17 cellular contexts compared by ENCODE assay signal in genomic region chr1:117561551-117561950, GRCh38.
"Had no signal": no experiment of that assay in that cellular context is flagged by ENCODE, and none has a peak within 500 bp of the region (broad histone marks: within the 10 kb centered on the region; RNA-seq: fewer than 3 reads in every experiment).

No MANE protein-coding gene starts in this region.

- DNase-seq: activated CD4-positive, alpha-beta T cell treated with anti-CD3 and anti-CD28 coated beads for 4 hours; activated CD8-positive, alpha-beta T cell treated with anti-CD3 and anti-CD28 coated beads, Interleukin-2, amount 10 ng/mL, durations not matched to agents 7 days and 5 days; activated naive CD4-positive, alpha-beta T cell treated with anti-CD3 and anti-CD28 coated beads, Interleukin-2, amount 10 ng/mL, durations not matched to agents 7 days and 5 days; activated T-cell treated with anti-CD3 and anti-CD28 coated beads for 4 hours; erythroblast; left ventricle myocardium inferior; mucosa of descending colon; naive thymus-derived CD4-positive, alpha-beta T cell; retina; stimulated activated CD4-positive, alpha-beta T cell treated with anti-CD3 and anti-CD28 coated beads, Interleukin-4, amount 100 ng/mL, for 1 hour; stimulated activated naive B cell treated with anti-CD40 and anti-IgM and Interleukin-4, amounts not matched to agents 10 μg/mL and 1 μg/mL and 100 μg/mL, for 72 hours; T-helper 17 cell; tibial artery had no signal

- ATAC-seq: activated CD8-positive, alpha-beta T cell treated with anti-CD3 and anti-CD28 coated beads, Interleukin-2, amount 10 ng/mL, durations not matched to agents 7 days and 5 days; naive thymus-derived CD4-positive, alpha-beta T cell; stimulated activated naive B cell treated with anti-CD40 and anti-IgM and Interleukin-4, amounts not matched to agents 10 μg/mL and 1 μg/mL and 100 μg/mL, for 72 hours; T-helper 17 cell; WTC11 had no signal

- H3K4me3 Mint-ChIP-seq: activated CD8-positive, alpha-beta T cell treated with anti-CD3 and anti-CD28 coated beads, Interleukin-2, amount 10 ng/mL, durations not matched to agents 7 days and 5 days; activated naive CD4-positive, alpha-beta T cell treated with anti-CD3 and anti-CD28 coated beads, Interleukin-2, amount 10 ng/mL, durations not matched to agents 7 days and 5 days; naive thymus-derived CD4-positive, alpha-beta T cell; stimulated activated naive B cell treated with anti-CD40 and anti-IgM and Interleukin-4, amounts not matched to agents 10 μg/mL and 1 μg/mL and 100 μg/mL, for 72 hours; T-helper 17 cell; WTC11 had no signal

- H3K27ac ChIP-seq: dorsolateral prefrontal cortex, left ventricle myocardium inferior, tibial artery had no signal

- H3K4me1 Mint-ChIP-seq: WTC11 had no signal

- H3K27me3 ChIP-seq: tibial artery had no signal

- H3K36me3 ChIP-seq: left ventricle myocardium inferior, tibial artery had no signal

- H3K4me1 ChIP-seq: left ventricle myocardium inferior had no signal

- H3K9me3 ChIP-seq: mucosa of descending colon, tibial artery had no signal

- H3K27ac Mint-ChIP-seq: activated CD8-positive, alpha-beta T cell treated with anti-CD3 and anti-CD28 coated beads, Interleukin-2, amount 10 ng/mL, durations not matched to agents 7 days and 5 days; activated naive CD4-positive, alpha-beta T cell treated with anti-CD3 and anti-CD28 coated beads, Interleukin-2, amount 10 ng/mL, durations not matched to agents 7 days and 5 days; naive thymus-derived CD4-positive, alpha-beta T cell; stimulated activated naive B cell treated with anti-CD40 and anti-IgM and Interleukin-4, amounts not matched to agents 10 μg/mL and 1 μg/mL and 100 μg/mL, for 72 hours; T-helper 17 cell; WTC11 had no signal

- FAIRE-seq: astrocyte, urothelium cell line had no signal

- H3K4me3 ChIP-seq: dorsolateral prefrontal cortex, left ventricle myocardium inferior, mucosa of descending colon, tibial artery had no signal
